Comparison of ENCODE assay signal across 8 cellular contexts in genomic region chr14:81220488-81220766, GRCh38. TPM values are rescaled to one million over a fixed set of nuclear protein-coding genes. Genes with fewer than 3 reads are reported as not detected.
DNase-seq lines count a peak whose midpoint lies in the region; ATAC-seq and TF ChIP-seq lines count a peak whose summit lies in the region.

No MANE protein-coding gene starts in this region.

- no peaks in the 10 kb centered on the region for H3K9me3 Mint-ChIP-seq in CD8-positive, alpha-beta T cell
- peaks cover 3% of the 10 kb centered on the region for H3K9me3 Mint-ChIP-seq in neural progenitor cell

- no peaks in the 10 kb centered on the region for H3K9me3 ChIP-seq in CD8-positive, alpha-beta T cell (ENCODE audit: low read length)
- no peaks in the 10 kb centered on the region for H3K9me3 ChIP-seq in OCI-LY1 (ENCODE audit: low read length)
- no peaks in the 10 kb centered on the region for H3K9me3 ChIP-seq in effector memory CD4-positive, alpha-beta T cell (ENCODE audit: control insufficient read depth, low read length)
- no peaks in the 10 kb centered on the region for H3K9me3 ChIP-seq in neural progenitor cell (ENCODE audit: low read depth)

- H3K4me1 ChIP-seq in CD8-positive, alpha-beta T cell (ENCODE audit: insufficient read depth, low read length) = peaks cover 31% of the 10 kb centered on the region
- H3K4me1 ChIP-seq in OCI-LY1 (ENCODE audit: insufficient read depth, low read length, severe bottlenecking) (peaks cover 30% of the 10 kb centered on the region), neural progenitor cell (peaks cover 18% of the 10 kb centered on the region)
- H3K4me1 ChIP-seq in effector memory CD4-positive, alpha-beta T cell (ENCODE audit: control insufficient read depth, insufficient read depth, low read length, poor library complexity, severe bottlenecking) = peaks cover 14% of the 10 kb centered on the region

- no peak overlapping the region for H2AFZ ChIP-seq in OCI-LY1 (ENCODE audit: low read length)
- no peak overlapping the region for H2AFZ ChIP-seq in neural progenitor cell (replicated peaks)

- no peaks in the 10 kb centered on the region for H4K20me1 ChIP-seq in OCI-LY1 (ENCODE audit: insufficient read depth, low read length)
- peaks cover 32% of the 10 kb centered on the region for H4K20me1 ChIP-seq in neural progenitor cell (ENCODE audit: low read depth)

- no peak for ATAC-seq in CD8-positive, alpha-beta T cell
- ATAC-seq in GM18517 (IDR thresholded peaks at IDR 0.05; ENCODE audit: unreplicated experiment) (no peak), HG03354 (IDR thresholded peaks at IDR 0.05; ENCODE audit: poor library complexity, severe bottlenecking, unreplicated experiment) (no peak)

- H3F3A ChIP-seq in OCI-LY1 (ENCODE audit: insufficient read depth, low read length) = no peaks in the 10 kb centered on the region
- peaks cover 23% of the 10 kb centered on the region for H3F3A ChIP-seq in neural progenitor cell (ENCODE audit: low read depth)

- no peak for TF ChIP-seq CTCF in CD8-positive, alpha-beta T cell (IDR thresholded peaks at IDR 0.05)
- TF ChIP-seq CTCF in OCI-LY1 (IDR thresholded peaks at IDR 0.05; ENCODE audit: low read length) (no peak), neural progenitor cell (IDR thresholded peaks at IDR 0.05) (no peak)

- H3K27me3 ChIP-seq in CD8-positive, alpha-beta T cell (ENCODE audit: insufficient read depth, low read length) = no peaks in the 10 kb centered on the region
- no peaks in the 10 kb centered on the region for H3K27me3 ChIP-seq in OCI-LY1 (ENCODE audit: insufficient read depth, low read length)
- H3K27me3 ChIP-seq in effector memory CD4-positive, alpha-beta T cell (replicated peaks; ENCODE audit: control insufficient read depth, insufficient read depth, low read length, poor library complexity, severe bottlenecking) = no peaks in the 10 kb centered on the region
- H3K27me3 ChIP-seq in neural progenitor cell = no peaks in the 10 kb centered on the region

- peak overlapping the region; percentile 88 for H3K27ac ChIP-seq in CD8-positive, alpha-beta T cell (ENCODE audit: low read depth, low read length)
- H3K27ac ChIP-seq in OCI-LY1 (ENCODE audit: low read depth, low read length, poor library complexity, severe bottlenecking) (peak overlapping the region; percentile 95), neural progenitor cell (peak overlapping the region; percentile 97)
- H3K27ac ChIP-seq in effector memory CD4-positive, alpha-beta T cell (ENCODE audit: insufficient read depth, low read length, poor library complexity, severe bottlenecking) = peak overlapping the region; percentile 94

- POLR2A ChIA-PET in CD8-positive, alpha-beta T cell (lab: Charles Lee) = interaction anchor here (0.6 to 1.8 kb wide), 8 partner anchors 25 to 313 kb away, joined by 3 to 17 read pairs (median 8); partner anchors contain the start of genes CEP128 and SEL1L

- DNase-seq in CD8-positive, alpha-beta T cell = no peak
- DNase-seq in effector memory CD4-positive, alpha-beta T cell = peak in 1 of 3 donors; percentile 7
- DNase-seq in neural progenitor cell (ENCODE audit: low spot score) (no peak), occipital lobe (lab: John Stamatoyannopoulos, UW) (no peak), kidney tubule cell (ENCODE audit: low spot score) (no peak)

- H3K4me3 Mint-ChIP-seq in CD8-positive, alpha-beta T cell = peak overlapping the region; percentile 94
- peak overlapping the region; percentile 96 for H3K4me3 Mint-ChIP-seq in neural progenitor cell

- peaks cover 3% of the 10 kb centered on the region for H3K36me3 ChIP-seq in CD8-positive, alpha-beta T cell (ENCODE audit: insufficient read depth, low read length)
- H3K36me3 ChIP-seq in OCI-LY1 (ENCODE audit: insufficient read depth, low read length) (peaks cover 15% of the 10 kb centered on the region), neural progenitor cell (peaks cover 13% of the 10 kb centered on the region)
- peaks cover 8% of the 10 kb centered on the region for H3K36me3 ChIP-seq in effector memory CD4-positive, alpha-beta T cell (ENCODE audit: control insufficient read depth, insufficient read depth, low read length)

- H3K27ac Mint-ChIP-seq in CD8-positive, alpha-beta T cell = peak overlapping the region; percentile 99
- peak overlapping the region; percentile 98 for H3K27ac Mint-ChIP-seq in neural progenitor cell

- H3K4me1 Mint-ChIP-seq in CD8-positive, alpha-beta T cell (ENCODE audit: low read depth) = peaks cover 40% of the 10 kb centered on the region
- H3K4me1 Mint-ChIP-seq in neural progenitor cell = peaks cover 23% of the 10 kb centered on the region

- peaks cover 19% of the 10 kb centered on the region for H3K79me2 ChIP-seq in OCI-LY1 (ENCODE audit: insufficient read depth, low read length)
- H3K79me2 ChIP-seq in neural progenitor cell (ENCODE audit: low read depth) = peaks cover 50% of the 10 kb centered on the region

- H3K27me3 Mint-ChIP-seq in CD8-positive, alpha-beta T cell (ENCODE audit: low read depth) = no peaks in the 10 kb centered on the region
- peaks cover 17% of the 10 kb centered on the region for H3K27me3 Mint-ChIP-seq in neural progenitor cell (ENCODE audit: insufficient read depth, low read depth)

- H3K4me2 ChIP-seq in OCI-LY1 (ENCODE audit: low read length) = peak overlapping the region; percentile 69
- peak overlapping the region; percentile 79 for H3K4me2 ChIP-seq in neural progenitor cell

- intact Hi-C loops in CD8-positive, alpha-beta T cell (cut with DNase I, micrococcal nuclease) = loop anchor here in 1 of 2 experiments (5.0 kb wide), 2 partner anchors 252 to 278 kb away; partner anchors contain the start of gene CEP128

- CTCF ChIA-PET in CD8-positive, alpha-beta T cell (lab: Charles Lee) = interaction anchor here (1.0 kb wide), 1 partner anchor 50 kb away, joined by 3 read pairs; no protein-coding TSS in a partner anchor

- H3K36me3 Mint-ChIP-seq in CD8-positive, alpha-beta T cell = peaks cover 28% of the 10 kb centered on the region
- H3K36me3 Mint-ChIP-seq in neural progenitor cell = peaks cover 12% of the 10 kb centered on the region

- no peaks in the 10 kb centered on the region for H3K9me2 ChIP-seq in OCI-LY1 (ENCODE audit: low read depth, low read length)

- peak overlapping the region; percentile 91 for H3K4me3 ChIP-seq in CD8-positive, alpha-beta T cell (ENCODE audit: low read depth, low read length)
- H3K4me3 ChIP-seq in OCI-LY1 (ENCODE audit: low read depth, low read length, poor library complexity, severe bottlenecking) (peak overlapping the region; percentile 96), neural progenitor cell (peak overlapping the region; percentile 99)
- peak overlapping the region; percentile 99 for H3K4me3 ChIP-seq in effector memory CD4-positive, alpha-beta T cell (ENCODE audit: insufficient read depth, low read depth, low read length, poor library complexity, severe bottlenecking)

- H3K9ac ChIP-seq in OCI-LY1 (ENCODE audit: low read length) = peak overlapping the region; percentile 99
- peak overlapping the region; percentile 98 for H3K9ac ChIP-seq in neural progenitor cell

RNA-seq across cellular contexts. Expression of gene GTF2A1, which starts 0.3 kb away (rescaled TPM):
- total RNA-seq in CD8-positive, alpha-beta T cell = 10 to 100 TPM; 12.6 to 14.6 TPM
- total RNA-seq in neural progenitor cell (ENCODE audit: low replicate concordance) (40.5 and 63.1 TPM in 2 replicates), occipital lobe (70.7 TPM)
